ENCODE assay signal across 8 cellular contexts in genomic region chr19:44570984-44571684, GRCh38. TPM values are rescaled to one million over a fixed set of nuclear protein-coding genes. Genes with fewer than 3 reads are reported as not detected.
A peak's percentile ranks its signal among the peaks of the same experiment; 100 is the strongest.
DNase-seq lines count a peak whose midpoint lies in the region; ATAC-seq and TF ChIP-seq lines count a peak whose summit lies in the region.

No MANE protein-coding gene starts in this region.

- no peaks in the 10 kb centered on the region for H3K9me3 ChIP-seq in breast epithelium

- H3K36me3 ChIP-seq in breast epithelium: no peaks in the 10 kb centered on the region

- H3K27ac ChIP-seq in breast epithelium: no peak overlapping the region

- TF ChIP-seq POLR2A in NB4 (IDR thresholded peaks at IDR 0.05; ENCODE audit: extremely low read depth, insufficient read length): no peak
- TF ChIP-seq POLR2A in breast epithelium (IDR thresholded peaks at IDR 0.05): no peak

- TF ChIP-seq CTCF in NB4 (IDR thresholded peaks at IDR 0.05; ENCODE audit: low read depth, low read length) (peak; percentile 59), breast epithelium (IDR thresholded peaks at IDR 0.05) (peak; percentile 52 to 56 (median 56))

- peaks cover 0 to 22% of the 10 kb centered on the region in 2 donors for H3K27me3 ChIP-seq in breast epithelium

- H3K4me1 ChIP-seq in breast epithelium: no peaks in the 10 kb centered on the region

- peak; percentile 54 to 73 for DNase-seq in NCI-H524 (lab: John Stamatoyannopoulos, UW)
- DNase-seq in NCI-H524 treated with DMSO at 0.1 percent for 48 hours (lab: John Stamatoyannopoulos, UW): no peak
- peak; percentile 74 for DNase-seq in NB4 (ENCODE audit: low read depth)
- peak in 1 of 2 donors; percentile 50 for DNase-seq in breast epithelium (ENCODE audit: low spot score in 2 of 2)
- peak; percentile 81 for DNase-seq in iris pigment epithelial cell (ENCODE audit: low read depth)
- DNase-seq in stimulated activated CD4-positive, alpha-beta T cell treated with anti-CD3 and anti-CD28 coated beads, Interleukin-15, amount 100 ng/mL, for 24 hours: peak; percentile 68
- DNase-seq in UCSD-AML1 (lab: John Stamatoyannopoulos, UW; ENCODE audit: unreplicated experiment): no peak

- peak; percentile 96 for ATAC-seq in SK-N-SH treated with all-trans-retinoic acid at 6 μM for 48 hours

- H3K4me3 ChIP-seq in NB4 (ENCODE audit: low read depth, low read length): no peak overlapping the region
- H3K4me3 ChIP-seq in breast epithelium: no peak overlapping the region

- intact Hi-C loops in breast epithelium (cut with DNase I; ENCODE audit: low total_unique reads): no loop called here

TF ChIP-seq in SK-N-SH treated with all-trans-retinoic acid at 6 μM for 48 hours, 23 proteins besides CTCF, POLR2A, EP300 and RAD21:
- TF ChIP-seq, protein P1, sequence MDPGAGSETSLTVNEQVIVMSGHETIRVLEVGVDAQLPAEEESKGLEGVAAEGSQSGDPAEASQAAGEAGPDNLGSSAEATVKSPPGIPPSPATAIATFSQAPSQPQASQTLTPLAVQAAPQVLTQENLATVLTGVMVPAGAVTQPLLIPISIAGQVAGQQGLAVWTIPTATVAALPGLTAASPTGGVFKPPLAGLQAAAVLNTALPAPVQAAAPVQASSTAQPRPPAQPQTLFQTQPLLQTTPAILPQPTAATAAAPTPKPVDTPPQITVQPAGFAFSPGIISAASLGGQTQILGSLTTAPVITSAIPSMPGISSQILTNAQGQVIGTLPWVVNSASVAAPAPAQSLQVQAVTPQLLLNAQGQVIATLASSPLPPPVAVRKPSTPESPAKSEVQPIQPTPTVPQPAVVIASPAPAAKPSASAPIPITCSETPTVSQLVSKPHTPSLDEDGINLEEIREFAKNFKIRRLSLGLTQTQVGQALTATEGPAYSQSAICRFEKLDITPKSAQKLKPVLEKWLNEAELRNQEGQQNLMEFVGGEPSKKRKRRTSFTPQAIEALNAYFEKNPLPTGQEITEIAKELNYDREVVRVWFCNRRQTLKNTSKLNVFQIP (CRISPR knock-in tag; IDR thresholded peaks at IDR 0.05; ENCODE audit: borderline replicate concordance, low read depth): no peak
- TF ChIP-seq ZNF565 (CRISPR knock-in tag; conservative IDR thresholded peaks at IDR 0.05; ENCODE audit: low read depth) (no peak), GLIS3 (CRISPR knock-in tag; IDR thresholded peaks at IDR 0.05) (no peak), TOX (CRISPR knock-in tag; IDR thresholded peaks at IDR 0.05; ENCODE audit: borderline replicate concordance) (no peak), PATZ1 (CRISPR knock-in tag; IDR thresholded peaks at IDR 0.05; ENCODE audit: borderline replicate concordance) (no peak), OSR1 (CRISPR knock-in tag; IDR thresholded peaks at IDR 0.05) (no peak), ZC3H10 (CRISPR knock-in tag; IDR thresholded peaks at IDR 0.05) (no peak), ISL1 (CRISPR knock-in tag; IDR thresholded peaks at IDR 0.05) (no peak)

RNA-seq across cellular contexts. Expression of gene CEACAM20, which starts 41.7 kb away (rescaled TPM):
- total RNA-seq in breast epithelium: under 1 TPM in 1 of 3 donors, not detected in 2; 0.33 TPM

RNA-seq across cellular contexts. Expression of gene IGSF23, which starts 42.2 kb away (rescaled TPM):
- not detected for total RNA-seq in breast epithelium

Comparison
In these comparisons a context has a peak if more than half of its experiments do, and no peak if none do; other contexts are left out.
1. DNase-seq: peak in NCI-H524 (2 of 2), NB4 (single experiment), iris pigment epithelial cell (single experiment) and stimulated activated CD4-positive, alpha-beta T cell treated with anti-CD3 and anti-CD28 coated beads, Interleukin-15, amount 100 ng/mL, for 24 hours (single experiment); none in NCI-H524 treated with DMSO at 0.1 percent for 48 hours (single experiment) and UCSD-AML1 (single experiment).